10 cellular contexts compared by ENCODE assay signal in the genomic region with DNA sequence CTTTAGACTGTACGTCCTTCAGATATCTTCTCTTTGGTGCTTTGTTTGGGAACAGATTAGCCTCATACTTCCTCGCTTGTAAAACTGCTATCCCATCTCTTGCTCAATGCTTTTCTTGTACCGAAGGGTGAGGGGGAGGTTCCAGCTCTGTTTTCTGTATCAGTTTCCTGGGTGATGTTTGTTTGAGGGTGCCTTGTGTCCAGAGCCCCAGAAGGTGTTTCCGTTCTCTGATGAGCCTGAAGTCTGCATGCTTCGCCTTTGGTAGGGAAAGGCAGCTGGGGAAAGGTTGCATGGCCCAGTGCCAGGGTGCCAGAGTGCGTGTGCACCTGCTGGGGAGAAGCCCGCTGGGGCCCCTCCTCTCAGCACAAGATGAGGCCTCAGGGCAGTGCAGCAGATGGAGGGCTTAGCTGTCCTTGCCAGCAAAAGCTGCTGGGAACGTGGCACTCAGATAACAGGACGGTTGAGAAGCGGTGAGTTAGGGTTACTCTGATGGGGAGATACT.
DNase-seq lines count a peak whose midpoint lies in the region; ATAC-seq and TF ChIP-seq lines count a peak whose summit lies in the region.
"Had no signal": no experiment of that assay in that cellular context is flagged by ENCODE, and none has a peak within 500 bp of the region (broad histone marks: within the 10 kb centered on the region; RNA-seq: fewer than 3 reads in every experiment).

No MANE protein-coding gene starts in this region.

- no peak overlapping the region for H3K27ac ChIP-seq in lower lobe of right lung

- ATAC-seq in GM21737 (IDR thresholded peaks at IDR 0.05; ENCODE audit: unreplicated experiment) (no peak), lower lobe of right lung (no peak), HG02623 (IDR thresholded peaks at IDR 0.05; ENCODE audit: unreplicated experiment) (no peak)

- TF ChIP-seq CTCF in lower lobe of right lung (IDR thresholded peaks at IDR 0.05): no peak

- DNase-seq in DMS153 (lab: John Stamatoyannopoulos, UW) (peak; percentile 75), NCI-H1417 (lab: John Stamatoyannopoulos, UW) (peak; percentile 72 to 94 (median 85)), NCI-H774 (lab: John Stamatoyannopoulos, UW) (peak; percentile 61), kidney tubule cell (ENCODE audit: low spot score) (peak; percentile 6), lower lobe of right lung (no peak), nucleus accumbens (lab: John Stamatoyannopoulos, UW) (no peak)
- DNase-seq: activated CD8-positive, alpha-beta memory T cell treated with anti-CD3 and anti-CD28 coated beads, Interleukin-2, amount 50 U/mL, for 4 hours; stimulated activated naive CD4-positive, alpha-beta T cell treated with Interleukin-2 at 50 U/mL for 16 hours had no signal

- H3K4me3 ChIP-seq in lower lobe of right lung: no peak overlapping the region

- no peaks in the 10 kb centered on the region for H3K9me3 ChIP-seq in lower lobe of right lung

- intact Hi-C loops in lower lobe of right lung (cut with DNase I): no loop called here

- H3K4me1 ChIP-seq in lower lobe of right lung: peaks cover 10% of the 10 kb centered on the region

- H3K27me3 ChIP-seq in lower lobe of right lung (ENCODE audit: low read depth): no peaks in the 10 kb centered on the region

- H3K36me3 ChIP-seq in lower lobe of right lung: no peaks in the 10 kb centered on the region

Comparison
In these comparisons a context has a peak if more than half of its experiments do, and no peak if none do; other contexts are left out.
1. DNase-seq: peak in DMS153 (single experiment), NCI-H1417 (3 of 3), NCI-H774 (single experiment) and kidney tubule cell (single experiment); none in lower lobe of right lung (single experiment) and nucleus accumbens (0 of 56).